Comparison of ENCODE assay signal across 7 cellular contexts in the genomic region with DNA sequence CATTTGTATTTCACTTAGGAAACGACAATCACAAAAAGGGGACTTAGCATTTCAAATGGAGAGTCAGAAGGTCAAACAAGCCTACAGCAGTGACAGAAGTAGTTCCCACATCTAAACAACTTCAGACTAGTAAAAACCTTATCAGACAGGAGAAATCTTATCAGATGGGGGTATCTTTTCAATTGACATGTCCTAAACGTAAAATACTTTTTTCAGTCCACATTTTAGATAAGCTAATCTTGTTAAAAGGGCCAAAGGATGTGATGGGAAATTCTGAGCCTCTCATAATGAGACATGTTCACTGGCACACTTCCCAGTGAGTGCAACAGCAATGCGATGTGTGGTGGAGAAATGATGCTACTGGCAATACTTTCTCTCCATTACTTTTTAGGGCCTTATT. TPM values are rescaled to one million over a fixed set of nuclear protein-coding genes. Genes with fewer than 3 reads are reported as not detected.
DNase-seq lines count a peak whose midpoint lies in the region; ATAC-seq lines count a peak whose summit lies in the region.

No MANE protein-coding gene starts in this region.

- H3K36me3 ChIP-seq in ES-I3 (ENCODE audit: insufficient read depth, low read length): no peaks in the 10 kb centered on the region
- H3K36me3 ChIP-seq in naive thymus-derived CD4-positive, alpha-beta T cell (ENCODE audit: control insufficient read depth in 2 of 3, insufficient read depth in 3 of 3, low read length in 3 of 3): no peaks in the 10 kb centered on the region

- peaks cover 17% of the 10 kb centered on the region for H3K36me3 Mint-ChIP-seq in central memory CD8-positive, alpha-beta T cell (ENCODE audit: insufficient read depth)
- H3K36me3 Mint-ChIP-seq in naive thymus-derived CD4-positive, alpha-beta T cell: peaks cover 0 to 21% (median 0%) of the 10 kb centered on the region in 5 donors

- H3K4me3 ChIP-seq in naive thymus-derived CD4-positive, alpha-beta T cell (ENCODE audit: low read length): peak overlapping the region; percentile 10

- H3K4me1 Mint-ChIP-seq in central memory CD8-positive, alpha-beta T cell: peaks cover 66% of the 10 kb centered on the region
- H3K4me1 Mint-ChIP-seq in naive thymus-derived CD4-positive, alpha-beta T cell: peaks cover 57 to 77% (median 68%) of the 10 kb centered on the region in 7 donors

- intact Hi-C loops in naive thymus-derived CD4-positive, alpha-beta T cell (cut with micrococcal nuclease): loop anchor here (5.0 to 10.0 kb wide), 5 partner anchors 78 to 238 kb away; partner anchors contain the start of genes PPIL2 (in 1 of the 2) and PPM1F (in 1 of the 2)

- CTCF ChIA-PET in naive thymus-derived CD4-positive, alpha-beta T cell (lab: Charles Lee): no interaction called here

- no peak for ATAC-seq in central memory CD8-positive, alpha-beta T cell (replicated peaks; ENCODE audit: extremely low read depth, poor library complexity, severe bottlenecking)
- ATAC-seq in naive thymus-derived CD4-positive, alpha-beta T cell: no peak
- ATAC-seq in HG03354 (IDR thresholded peaks at IDR 0.05; ENCODE audit: poor library complexity, severe bottlenecking, unreplicated experiment): no peak

- H3K27ac ChIP-seq in naive thymus-derived CD4-positive, alpha-beta T cell (ENCODE audit: low read depth, low read length): no peak overlapping the region

- H3K9ac ChIP-seq in ES-I3 (ENCODE audit: low read depth, low read length): peak overlapping the region; percentile 22; the same call in 1 of the 2 replicates

- H3K4me3 Mint-ChIP-seq in central memory CD8-positive, alpha-beta T cell: peak overlapping the region; percentile 96
- peak overlapping the region in 9 of 10 donors; percentile 24 to 99 (median 94) for H3K4me3 Mint-ChIP-seq in naive thymus-derived CD4-positive, alpha-beta T cell

- peaks cover 26% of the 10 kb centered on the region for H3K4me1 ChIP-seq in ES-I3 (ENCODE audit: insufficient read depth, low read length)
- H3K4me1 ChIP-seq in naive thymus-derived CD4-positive, alpha-beta T cell (ENCODE audit: control insufficient read depth in 2 of 2, insufficient read depth in 2 of 2, low read length in 2 of 2): peaks cover 40 to 53% of the 10 kb centered on the region in 2 donors

- H3K27ac Mint-ChIP-seq in central memory CD8-positive, alpha-beta T cell (ENCODE audit: low read depth): peak overlapping the region; percentile 1
- peak overlapping the region in 2 of 9 donors; percentile 0 to 82 for H3K27ac Mint-ChIP-seq in naive thymus-derived CD4-positive, alpha-beta T cell

- POLR2A ChIA-PET in naive thymus-derived CD4-positive, alpha-beta T cell (lab: Charles Lee): interaction anchor here (1.3 kb wide), 1 partner anchor 9 kb away, joined by 3 read pairs; no protein-coding TSS in a partner anchor

- H3K27me3 Mint-ChIP-seq in central memory CD8-positive, alpha-beta T cell: no peaks in the 10 kb centered on the region
- H3K27me3 Mint-ChIP-seq in naive thymus-derived CD4-positive, alpha-beta T cell: peaks cover 0 to 3% (median 0%) of the 10 kb centered on the region in 5 donors

- H3K9me3 Mint-ChIP-seq in central memory CD8-positive, alpha-beta T cell: no peaks in the 10 kb centered on the region
- peaks cover 0 to 2% (median 0%) of the 10 kb centered on the region in 11 donors for H3K9me3 Mint-ChIP-seq in naive thymus-derived CD4-positive, alpha-beta T cell

- H3K9me3 ChIP-seq in ES-I3 (ENCODE audit: control insufficient read depth, insufficient read depth, low read length): no peaks in the 10 kb centered on the region
- no peaks in the 10 kb centered on the region for H3K9me3 ChIP-seq in naive thymus-derived CD4-positive, alpha-beta T cell (ENCODE audit: control insufficient read depth in 2 of 3, low read length in 3 of 3)

- peak; percentile 67 for DNase-seq in NCI-H226
- no peak for DNase-seq in central memory CD8-positive, alpha-beta T cell (ENCODE audit: low spot score in 2 of 2)
- DNase-seq in naive thymus-derived CD4-positive, alpha-beta T cell: no peak
- no peak for DNase-seq in T-helper 9 cell
- DNase-seq in activated CD4-positive, CD25-positive, alpha-beta regulatory T cell (lab: John Stamatoyannopoulos, UW): no peak

- no peaks in the 10 kb centered on the region for H3K27me3 ChIP-seq in naive thymus-derived CD4-positive, alpha-beta T cell (ENCODE audit: control insufficient read depth in 2 of 2, insufficient read depth in 2 of 2, low read length in 2 of 2)

RNA-seq across cellular contexts. Expression of gene MAPK1, which starts 2.4 kb away (rescaled TPM):
- 100 to 1,000 TPM in 3 of 5 experiments, 10 to 100 TPM in 2; 68.9 to 120 (median 105) TPM for total RNA-seq in naive thymus-derived CD4-positive, alpha-beta T cell
- polyA plus RNA-seq in naive thymus-derived CD4-positive, alpha-beta T cell: 10 to 100 TPM; 58.3 to 59.4 TPM
